ENCODE assay signal across 8 cellular contexts in the genomic region with DNA sequence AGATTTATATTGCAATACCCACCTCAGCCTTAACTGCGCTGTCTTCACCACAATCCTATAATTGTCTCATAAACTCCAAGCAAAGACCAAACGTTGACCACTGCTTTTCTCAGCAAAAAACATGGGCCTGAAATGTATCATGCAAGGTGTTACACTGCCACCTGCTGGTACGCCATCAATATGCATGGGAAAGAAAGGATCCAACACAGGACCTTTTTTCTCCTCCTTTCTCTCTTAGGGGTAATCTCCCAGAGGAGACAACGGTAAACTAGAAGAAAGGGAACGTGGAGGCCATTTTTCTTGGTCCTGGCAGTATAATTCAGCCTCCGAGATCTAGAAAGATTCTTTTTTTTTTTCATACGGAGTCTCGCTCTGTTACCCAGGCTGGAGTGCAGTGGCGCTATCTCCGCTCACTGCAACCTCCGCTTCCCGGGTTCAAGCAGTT.
DNase-seq lines count a peak whose midpoint lies in the region.

No MANE protein-coding gene starts in this region.

- H3K27ac Mint-ChIP-seq in activated naive CD4-positive, alpha-beta T cell treated with anti-CD3 and anti-CD28 coated beads, Interleukin-2, amount 10 ng/mL, durations not matched to agents 7 days and 5 days: no peak overlapping the region

- no peak overlapping the region for H3K9ac ChIP-seq in SK-N-MC (ENCODE audit: insufficient read length)

- H3K4me1 Mint-ChIP-seq in activated naive CD4-positive, alpha-beta T cell treated with anti-CD3 and anti-CD28 coated beads, Interleukin-2, amount 10 ng/mL, durations not matched to agents 7 days and 5 days: peaks cover 42% of the 10 kb centered on the region

- no peaks in the 10 kb centered on the region for H3K36me3 ChIP-seq in H7 (replicated peaks; ENCODE audit: control insufficient read depth, insufficient read depth, low read length)
- no peaks in the 10 kb centered on the region for H3K36me3 ChIP-seq in SK-N-MC (ENCODE audit: insufficient read depth, low read length)

- no peak overlapping the region for H3K4me3 Mint-ChIP-seq in activated naive CD4-positive, alpha-beta T cell treated with anti-CD3 and anti-CD28 coated beads, Interleukin-2, amount 10 ng/mL, durations not matched to agents 7 days and 5 days

- no peaks in the 10 kb centered on the region for H3K27me3 ChIP-seq in H7 (ENCODE audit: control insufficient read depth, insufficient read depth, low read length)

- H3K36me3 Mint-ChIP-seq in activated naive CD4-positive, alpha-beta T cell treated with anti-CD3 and anti-CD28 coated beads, Interleukin-2, amount 10 ng/mL, durations not matched to agents 7 days and 5 days: no peaks in the 10 kb centered on the region

- H3K4me3 ChIP-seq in H7 (ENCODE audit: insufficient read depth, low read depth, low read length) (no peak overlapping the region), SK-N-MC (no peak overlapping the region)

- H3K27ac ChIP-seq in SK-N-MC: 0 out of 2 replicates have a peak overlapping the region, but pooled peaks have one; percentile 8

- no peaks in the 10 kb centered on the region for H3K9me3 ChIP-seq in SK-N-MC (ENCODE audit: low read depth, low read length)

- H3K27me3 Mint-ChIP-seq in activated naive CD4-positive, alpha-beta T cell treated with anti-CD3 and anti-CD28 coated beads, Interleukin-2, amount 10 ng/mL, durations not matched to agents 7 days and 5 days: peaks cover 9% of the 10 kb centered on the region

- no peaks in the 10 kb centered on the region for H3K9me3 Mint-ChIP-seq in activated naive CD4-positive, alpha-beta T cell treated with anti-CD3 and anti-CD28 coated beads, Interleukin-2, amount 10 ng/mL, durations not matched to agents 7 days and 5 days

- peak; percentile 89 for DNase-seq in ELR (ENCODE audit: low read depth)
- peak; percentile 62 for DNase-seq in H7
- peak; percentile 90 for DNase-seq in NAMALWA (ENCODE audit: low spot score)
- no peak for DNase-seq in SK-N-MC (ENCODE audit: low read depth, low spot score)
- peak; percentile 89 for DNase-seq in activated naive CD4-positive, alpha-beta T cell treated with anti-CD3 and anti-CD28 coated beads, Interleukin-2, amount 10 ng/mL, durations not matched to agents 7 days and 5 days
- peak; percentile 85 for DNase-seq in glomerular visceral epithelial cell (ENCODE audit: extremely low spot score)
- DNase-seq in pons (ENCODE audit: low spot score): peak; percentile 85
- peak; percentile 85 for DNase-seq in ureter (ENCODE audit: low spot score)

- CTCF ChIA-PET in activated naive CD4-positive, alpha-beta T cell treated with anti-CD3 and anti-CD28 coated beads, Interleukin-2, amount 10 ng/mL, durations not matched to agents 7 days and 5 days (lab: Charles Lee): interaction anchor here (0.6 to 6.8 kb wide), 23 partner anchors 9 to 639 kb away, joined by 3 to 136 read pairs (median 4); partner anchors contain the start of gene MPP7
